Comparison of ENCODE assay signal across 7 cellular contexts in the genomic region with DNA sequence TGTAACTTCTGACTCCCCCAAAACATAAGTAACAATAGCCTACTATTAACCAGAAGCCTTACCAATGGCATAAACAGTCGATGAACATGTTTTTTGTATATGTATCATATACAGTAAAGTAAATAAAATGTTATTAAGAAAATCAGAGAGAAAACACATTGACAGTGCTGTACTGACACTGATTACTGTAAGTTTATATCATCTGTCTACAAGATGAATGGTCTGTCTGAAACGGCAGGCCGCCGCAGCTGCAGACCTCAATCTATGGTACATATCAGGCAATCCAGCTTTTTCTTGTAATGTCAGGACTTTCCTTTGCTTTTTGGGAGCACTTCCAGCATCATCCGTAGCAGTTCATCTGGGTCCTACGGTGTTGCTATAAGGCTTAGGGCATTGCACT.
"Had no signal": no experiment of that assay in that cellular context is flagged by ENCODE, and none has a peak within 500 bp of the region (broad histone marks: within the 10 kb centered on the region; RNA-seq: fewer than 3 reads in every experiment).

No MANE protein-coding gene starts in this region.

- H3K4me2 ChIP-seq: GM23338 had no signal

- DNase-seq: H9, HCEC 1CT, KG1 had no signal

- ATAC-seq: GM23338 had no signal

- FAIRE-seq: H1, H54 had no signal

- H3K4me3 ChIP-seq: GM23338 had no signal

- H2AFZ ChIP-seq: GM23338 had no signal

- H3K27ac ChIP-seq: HL-60 had no signal
